In genomic region chr5:68369436-68370125, GRCh38 we compare ENCODE assay signal across 1 cellular context.
TF ChIP-seq lines count a peak whose summit lies in the region.

No MANE protein-coding gene starts in this region.

TF ChIP-seq in GM23338, 12 proteins besides CTCF, POLR2A, EP300 and RAD21 (continued from another document):
- TF ChIP-seq ZNF462 (CRISPR knock-in tag; IDR thresholded peaks at IDR 0.05): no peak
- no peak for TF ChIP-seq REST (IDR thresholded peaks at IDR 0.05; ENCODE audit: unreplicated experiment)
- no peak for TF ChIP-seq ZNF331 (CRISPR knock-in tag; IDR thresholded peaks at IDR 0.05; ENCODE audit: low read depth)
TF ChIP-seq in GM23338: peak in this region for 0.
